ENCODE assay signal across 2 cellular contexts in the genomic region with DNA sequence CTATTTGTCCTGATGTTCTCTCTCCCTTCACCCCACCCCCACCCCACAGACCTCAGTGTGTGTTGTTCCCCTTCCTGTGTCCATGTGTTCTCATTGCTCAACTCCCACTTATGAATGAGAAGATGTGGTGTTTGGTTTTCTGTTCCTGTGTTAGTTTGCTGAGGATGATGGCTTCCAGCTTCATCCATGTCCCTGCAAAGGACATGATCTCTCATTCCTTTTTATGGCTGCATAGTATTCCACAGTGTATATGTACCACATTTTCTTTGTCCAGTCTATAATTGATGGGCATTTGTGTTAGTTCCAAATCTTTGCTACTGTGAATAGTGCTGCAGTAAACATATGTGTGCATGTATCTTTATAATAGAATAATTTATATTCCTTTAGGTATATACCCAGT. TPM values are rescaled to one million over a fixed set of nuclear protein-coding genes. Genes with fewer than 3 reads are reported as not detected.
"Had no signal": no experiment of that assay in that cellular context is flagged by ENCODE, and none has a peak within 500 bp of the region (broad histone marks: within the 10 kb centered on the region; RNA-seq: fewer than 3 reads in every experiment).

No MANE protein-coding gene starts in this region.

RNA-seq across cellular contexts. Expression of gene SLC1A3, which starts 26.5 kb away (rescaled TPM):
- total RNA-seq: lung microvascular endothelial cell had no signal
- polyA plus RNA-seq: naive thymus-derived CD4-positive, alpha-beta T cell had no signal
